In the genomic region with DNA sequence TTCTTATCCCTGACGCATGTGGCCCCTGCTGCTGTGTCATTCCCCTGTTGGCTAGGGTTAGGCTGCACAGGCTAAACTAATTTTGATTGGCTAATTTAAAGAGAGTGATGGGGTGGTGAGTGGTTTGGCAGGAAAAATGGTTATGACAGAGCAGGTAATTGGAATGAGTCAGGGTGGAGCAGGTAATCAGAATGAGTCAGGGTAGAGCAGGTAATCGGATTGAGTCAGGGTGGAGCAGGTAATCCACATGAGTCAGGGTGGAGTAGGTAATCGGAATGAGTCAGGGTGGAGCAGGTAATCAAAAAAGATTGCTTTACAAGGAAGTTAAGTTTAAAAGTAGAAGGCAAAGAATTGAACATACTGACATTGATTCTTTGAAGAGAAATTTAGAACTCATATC, we compare ENCODE assay signal across 1 cellular context.
TF ChIP-seq lines count a peak whose summit lies in the region.

No MANE protein-coding gene starts in this region.

TF ChIP-seq in HEK293, 187 proteins besides CTCF, POLR2A, EP300 and RAD21:
- 0 out of 2 replicates have a peak, but pooled peaks have one; percentile 36 for TF ChIP-seq ZNF26 (tag by site-specific recombination; IDR thresholded peaks at IDR 0.05)
- TF ChIP-seq RBAK (tag by site-specific recombination; IDR thresholded peaks at IDR 0.05) = peak; percentile 49; the same call in 1 of the 2 replicates
- TF ChIP-seq ZNF223 (tag by site-specific recombination; IDR thresholded peaks at IDR 0.05) = peak; percentile 76
